In the genomic region with DNA sequence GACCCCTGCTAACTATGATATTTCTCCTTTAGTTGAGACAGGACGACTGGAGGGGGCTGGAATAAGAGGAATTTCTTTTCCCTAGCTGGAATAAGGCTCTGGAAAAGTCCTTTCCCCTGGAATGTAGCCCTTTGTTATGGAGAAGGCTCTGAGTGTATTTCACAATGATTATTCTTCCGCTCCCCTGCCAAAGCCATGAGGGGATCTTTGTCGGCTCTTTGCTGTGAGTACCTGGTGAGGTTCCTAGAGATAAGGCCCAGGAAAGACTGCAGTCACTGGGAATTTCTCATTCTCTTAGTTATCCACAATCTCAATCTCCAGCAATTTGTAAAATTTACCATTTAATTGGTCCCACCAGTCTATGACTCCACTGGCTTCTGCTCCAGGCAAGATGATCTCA, we compare ENCODE assay signal across 23 cellular contexts.
"Had no signal": no experiment of that assay in that cellular context is flagged by ENCODE, and none has a peak within 500 bp of the region (broad histone marks: within the 10 kb centered on the region; RNA-seq: fewer than 3 reads in every experiment).

No MANE protein-coding gene starts in this region.

- H3K36me3 ChIP-seq: ascending aorta had no signal

- H3K4me3 ChIP-seq: ascending aorta, body of pancreas had no signal

- H3K4me1 Mint-ChIP-seq: activated B cell treated with CpG ODN at 0.5 μM for 24 hours, T-helper 17 cell had no signal

- H3K4me1 ChIP-seq: ascending aorta, body of pancreas had no signal

- DNase-seq: activated B cell treated with CpG ODN at 0.5 μM for 24 hours; activated CD4-positive, alpha-beta memory T cell treated with anti-CD3 and anti-CD28 coated beads for 36 hours; activated CD4-positive, alpha-beta T cell treated with anti-CD3 and anti-CD28 coated beads, Interleukin-2, amount 10 ng/mL, durations not matched to agents 7 days and 5 days; activated CD8-positive, alpha-beta memory T cell treated with anti-CD3 and anti-CD28 coated beads for 24 hours; activated effector memory CD4-positive, alpha-beta T cell treated with anti-CD3 and anti-CD28 coated beads, Interleukin-2, amount 50 U/mL, for 16 hours; activated naive CD4-positive, alpha-beta T cell treated with Interleukin-2 at 50 U/mL for 16 hours; activated naive CD8-positive, alpha-beta T cell treated with anti-CD3 and anti-CD28 coated beads, Interleukin-2, amount 50 U/mL, for 24 hours; activated T-cell treated with anti-CD3 and anti-CD28 coated beads, Interleukin-2, amount 50 U/mL, for 4 hours; amniotic stem cell; body of pancreas; Kasumi-1; NCI-H1105 treated with DMSO at 0.1 percent for 48 hours; NCI-H146; NCI-H187 treated with DMSO at 0.1 percent for 48 hours; NCI-H2081 treated with DMSO at 0.1 percent for 48 hours; NCI-H446; NCI-H524; PC-3; SHP77 treated with DMSO at 0.1 percent for 48 hours; T-helper 17 cell; T-helper 9 cell had no signal

- H3K27ac Mint-ChIP-seq: activated B cell treated with CpG ODN at 0.5 μM for 24 hours; activated CD4-positive, alpha-beta memory T cell treated with anti-CD3 and anti-CD28 coated beads for 36 hours; activated CD4-positive, alpha-beta T cell treated with anti-CD3 and anti-CD28 coated beads, Interleukin-2, amount 10 ng/mL, durations not matched to agents 7 days and 5 days; activated naive CD4-positive, alpha-beta T cell treated with anti-CD3 and anti-CD28 coated beads, Interleukin-2, amount 50 U/mL, for 72 hours; activated naive CD8-positive, alpha-beta T cell treated with anti-CD3 and anti-CD28 coated beads, Interleukin-2, amount 50 U/mL, for 24 hours; T-helper 17 cell had no signal

- H3K27ac ChIP-seq: ascending aorta, body of pancreas had no signal

- H3K27me3 ChIP-seq: ascending aorta, body of pancreas had no signal

- H3K27me3 Mint-ChIP-seq: activated CD4-positive, alpha-beta memory T cell treated with anti-CD3 and anti-CD28 coated beads for 36 hours; activated naive CD8-positive, alpha-beta T cell treated with anti-CD3 and anti-CD28 coated beads, Interleukin-2, amount 50 U/mL, for 24 hours had no signal

- ATAC-seq: activated naive CD4-positive, alpha-beta T cell treated with anti-CD3 and anti-CD28 coated beads, Interleukin-2, amount 50 U/mL, for 72 hours; activated naive CD8-positive, alpha-beta T cell treated with anti-CD3 and anti-CD28 coated beads, Interleukin-2, amount 50 U/mL, for 24 hours; activated T-cell treated with anti-CD3 and anti-CD28 coated beads, Interleukin-2, amount 50 U/mL, for 4 hours; body of pancreas; PC-3; T-helper 17 cell had no signal

- H3K9me3 ChIP-seq: ascending aorta had no signal

- H3K4me3 Mint-ChIP-seq: activated B cell treated with CpG ODN at 0.5 μM for 24 hours; activated CD4-positive, alpha-beta memory T cell treated with anti-CD3 and anti-CD28 coated beads for 36 hours; activated CD4-positive, alpha-beta T cell treated with anti-CD3 and anti-CD28 coated beads, Interleukin-2, amount 10 ng/mL, durations not matched to agents 7 days and 5 days; activated naive CD8-positive, alpha-beta T cell treated with anti-CD3 and anti-CD28 coated beads, Interleukin-2, amount 50 U/mL, for 24 hours; activated T-cell treated with anti-CD3 and anti-CD28 coated beads, Interleukin-2, amount 50 U/mL, for 4 hours; T-helper 17 cell had no signal

- H3K36me3 Mint-ChIP-seq: activated CD4-positive, alpha-beta memory T cell treated with anti-CD3 and anti-CD28 coated beads for 36 hours had no signal
